ENCODE assay signal across 8 cellular contexts in the genomic region with DNA sequence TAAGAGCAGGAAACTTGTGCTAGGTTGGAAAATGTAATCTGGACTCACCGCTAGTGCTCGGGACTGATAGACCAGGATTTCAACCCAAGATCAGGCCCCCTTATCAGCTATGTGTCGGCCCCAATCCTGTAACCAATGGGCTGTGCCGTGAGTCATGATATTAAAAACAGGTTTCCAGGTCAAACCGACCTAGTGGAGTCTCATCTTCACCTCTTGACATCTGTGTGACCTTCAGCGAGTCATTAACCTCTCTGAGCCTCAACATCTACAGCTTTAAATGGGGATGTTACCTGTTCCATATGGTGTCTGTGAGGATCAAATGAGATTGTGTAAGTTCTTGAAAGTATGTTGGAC.
DNase-seq lines count a peak whose midpoint lies in the region; ATAC-seq and TF ChIP-seq lines count a peak whose summit lies in the region.

No MANE protein-coding gene starts in this region.

- no peak for ATAC-seq in GM18519 (IDR thresholded peaks at IDR 0.05; ENCODE audit: low FRiP score, unreplicated experiment)

- peaks cover 18 to 32% of the 10 kb centered on the region in 2 donors for H3K36me3 ChIP-seq in muscle layer of duodenum (ENCODE audit: control insufficient read depth in 1 of 2, insufficient read depth in 2 of 2, low read length in 2 of 2)

- peak overlapping the region; percentile 91 for H3K4me3 ChIP-seq in LNCaP clone FGC (ENCODE audit: low read depth, low read length)
- H3K4me3 ChIP-seq in choroid plexus epithelial cell (ENCODE audit: low read depth, low read length) = peak overlapping the region; percentile 91
- H3K4me3 ChIP-seq in muscle layer of duodenum (ENCODE audit: low read depth in 1 of 2, low read length in 2 of 2) = peak overlapping the region; percentile 89 to 98

- H3K4me1 ChIP-seq in muscle layer of duodenum (ENCODE audit: control insufficient read depth in 1 of 2, insufficient read depth in 2 of 2, low read length in 2 of 2) = peaks cover 20 to 40% of the 10 kb centered on the region in 2 donors

- no peaks in the 10 kb centered on the region for H3K9me3 ChIP-seq in muscle layer of duodenum (ENCODE audit: control insufficient read depth in 1 of 2, low read length in 2 of 2)

- peak overlapping the region; percentile 90 for H3K27ac ChIP-seq in muscle layer of duodenum (ENCODE audit: low read length)

- H3K27me3 ChIP-seq in muscle layer of duodenum (ENCODE audit: low read depth, low read length) = no peaks in the 10 kb centered on the region

- TF ChIP-seq CTCF in LNCaP clone FGC (IDR thresholded peaks at IDR 0.05; ENCODE audit: control insufficient read depth, extremely low read depth, insufficient read depth) = no peak
- no peak for TF ChIP-seq CTCF in choroid plexus epithelial cell (conservative IDR thresholded peaks at IDR 0.05; ENCODE audit: low read depth, low read length)

- DNase-seq in activated naive CD4-positive, alpha-beta T cell treated with Interleukin-2 at 50 U/mL for 16 hours = peak; percentile 37
- DNase-seq in activated naive CD4-positive, alpha-beta T cell (lab: John Stamatoyannopoulos, UW) = no peak
- no peak for DNase-seq in LNCaP clone FGC (ENCODE audit: low read depth)
- peak; percentile 34 for DNase-seq in choroid plexus epithelial cell (ENCODE audit: low read depth)
- DNase-seq in glomerular visceral epithelial cell (ENCODE audit: extremely low spot score) = no peak
- DNase-seq in COLO829 (ENCODE audit: low spot score) = no peak

Comparison
In these comparisons a context has a peak if more than half of its experiments do, and no peak if none do; other contexts are left out.
1. DNase-seq: peak in activated naive CD4-positive, alpha-beta T cell treated with Interleukin-2 at 50 U/mL for 16 hours (single experiment) and choroid plexus epithelial cell (single experiment); none in activated naive CD4-positive, alpha-beta T cell (0 of 4), LNCaP clone FGC (single experiment), glomerular visceral epithelial cell (single experiment) and COLO829 (single experiment).
2. Peak in every context shown above with its lines, with median percentiles within 50 percentile points of each other: H3K4me3 ChIP-seq.